In genomic region chr17:39999067-39999466, GRCh38 we compare ENCODE assay signal across 1 cellular context.
TF ChIP-seq lines count a peak whose summit lies in the region.

No MANE protein-coding gene starts in this region.

TF ChIP-seq in K562, 482 proteins besides CTCF, POLR2A, EP300 and RAD21:
- TF ChIP-seq DLX4 (CRISPR knock-in tag; IDR thresholded peaks at IDR 0.05) (no peak), EHMT2 (IDR thresholded peaks at IDR 0.05) (no peak), E2F1 (CRISPR knock-in tag; IDR thresholded peaks at IDR 0.05) (no peak), HOXB6 (CRISPR knock-in tag; IDR thresholded peaks at IDR 0.05; ENCODE audit: borderline replicate concordance) (no peak)
